31 cellular contexts compared by ENCODE assay signal in genomic region chr15:29138260-29138659, GRCh38.
"Had no signal": no experiment of that assay in that cellular context is flagged by ENCODE, and none has a peak within 500 bp of the region (broad histone marks: within the 10 kb centered on the region; RNA-seq: fewer than 3 reads in every experiment).

No MANE protein-coding gene starts in this region.

- H3K36me3 Mint-ChIP-seq: activated naive CD8-positive, alpha-beta T cell; brain; stimulated activated memory B cell treated with anti-CD40 and anti-IgM and Interleukin-4, amounts not matched to agents 10 μg/mL and 1 μg/mL and 100 μg/mL, for 72 hours had no signal

- ATAC-seq: stimulated activated memory B cell treated with anti-CD40 and anti-IgM and Interleukin-4, amounts not matched to agents 10 μg/mL and 1 μg/mL and 100 μg/mL, for 72 hours had no signal

- H3K4me3 Mint-ChIP-seq: activated B cell treated with CpG ODN at 0.5 μM for 24 hours; activated naive CD8-positive, alpha-beta T cell; nephron; stimulated activated memory B cell treated with anti-CD40 and anti-IgM and Interleukin-4, amounts not matched to agents 10 μg/mL and 1 μg/mL and 100 μg/mL, for 72 hours; T-helper 2 cell treated with Interferon-gamma antibody and Interleukin-4, amounts not matched to agents 5 μg/mL and 100 μg/mL, for 36 hours had no signal

- H3K27ac Mint-ChIP-seq: activated B cell treated with CpG ODN at 0.5 μM for 24 hours; activated naive CD8-positive, alpha-beta T cell; nephron; stimulated activated memory B cell treated with anti-CD40 and anti-IgM and Interleukin-4, amounts not matched to agents 10 μg/mL and 1 μg/mL and 100 μg/mL, for 72 hours; T-helper 2 cell treated with Interferon-gamma antibody and Interleukin-4, amounts not matched to agents 5 μg/mL and 100 μg/mL, for 36 hours had no signal

- DNase-seq: activated B cell treated with CpG ODN at 0.5 μM for 24 hours; activated CD4-positive, alpha-beta T cell treated with anti-CD3 and anti-CD28 coated beads for 4 hours; activated CD4-positive, alpha-beta T cell treated with anti-CD3 and anti-CD28 coated beads, Interleukin-2, amount 50 U/mL, for 48 hours; activated CD8-positive, alpha-beta memory T cell treated with anti-CD3 and anti-CD28 coated beads for 24 hours; activated effector memory CD4-positive, alpha-beta T cell treated with Interleukin-2 at 50 U/mL for 16 hours; activated naive CD4-positive, alpha-beta T cell treated with Interleukin-2 at 50 U/mL for 16 hours; caudate nucleus; effector CD8-positive, alpha-beta T cell; left ventricle myocardium inferior; mesendoderm; ovary; stimulated activated CD4-positive, alpha-beta T cell treated with anti-CD3 and anti-CD28 coated beads, Interleukin-1b, Interleukin-23, amount 100 ng/mL, for 48 hours; stimulated activated CD4-positive, alpha-beta T cell treated with anti-CD3 and anti-CD28 coated beads, Interleukin-4, amount 100 ng/mL, for 4 hours; stimulated activated CD8-positive, alpha-beta memory T cell treated with anti-CD3 and anti-CD28 coated beads, Interleukin-4, amount 100 ng/mL, for 48 hours; stomach; T-helper 1 cell; thyroid gland had no signal

- FAIRE-seq: colon, endometrium, frontal cortex, islet of Langerhans had no signal

- H3K36me3 ChIP-seq: ascending aorta, left ventricle myocardium inferior, ovary, prostate gland, stomach, thyroid gland, upper lobe of left lung had no signal

- H3K27me3 ChIP-seq: ascending aorta, ovary, thyroid gland, upper lobe of left lung had no signal

- H3K4me1 ChIP-seq: ascending aorta, prostate gland, thyroid gland had no signal

- H3K9me3 Mint-ChIP-seq: activated B cell treated with CpG ODN at 0.5 μM for 24 hours; nephron; stimulated activated memory B cell treated with anti-CD40 and anti-IgM and Interleukin-4, amounts not matched to agents 10 μg/mL and 1 μg/mL and 100 μg/mL, for 72 hours; T-helper 2 cell treated with Interferon-gamma antibody and Interleukin-4, amounts not matched to agents 5 μg/mL and 100 μg/mL, for 36 hours had no signal

- H3K27ac ChIP-seq: ascending aorta, left ventricle myocardium inferior, ovary, prostate gland, stomach, thyroid gland, upper lobe of left lung had no signal

- H3K4me3 ChIP-seq: ascending aorta, left ventricle myocardium inferior, lung, ovary, prostate gland, smooth muscle cell, stomach, thyroid gland, upper lobe of left lung had no signal

- H3K9me3 ChIP-seq: ascending aorta, left ventricle myocardium inferior, ovary, prostate gland, stomach, thyroid gland, upper lobe of left lung had no signal

- H3K4me2 ChIP-seq: smooth muscle cell had no signal
